ENCODE assay signal across 18 cellular contexts in genomic region chr7:11776083-11776482, GRCh38. TPM values are rescaled to one million over a fixed set of nuclear protein-coding genes. Genes with fewer than 3 reads are reported as not detected.
"Had no signal": no experiment of that assay in that cellular context is flagged by ENCODE, and none has a peak within 500 bp of the region (broad histone marks: within the 10 kb centered on the region; RNA-seq: fewer than 3 reads in every experiment).

No MANE protein-coding gene starts in this region.

- DNase-seq: activated B cell treated with CpG ODN at 0.5 μM for 24 hours; activated CD4-positive, alpha-beta T cell treated with anti-CD3 and anti-CD28 coated beads for 36 hours; activated CD4-positive, alpha-beta T cell treated with anti-CD3 and anti-CD28 coated beads, Interleukin-2, amount 50 U/mL, for 4 hours; activated CD8-positive, alpha-beta memory T cell treated with anti-CD3 and anti-CD28 coated beads for 24 hours; activated naive CD4-positive, alpha-beta T cell treated with Interleukin-2 at 50 U/mL for 16 hours; activated naive CD8-positive, alpha-beta T cell treated with anti-CD3 and anti-CD28 coated beads, Interleukin-2, amount 10 ng/mL, durations not matched to agents 7 days and 5 days; activated T-cell treated with anti-CD3 and anti-CD28 coated beads, Interleukin-2, amount 50 U/mL, for 48 hours; amniotic stem cell; effector memory CD4-positive, alpha-beta T cell; hippocampal formation; left ventricle myocardium inferior; naive thymus-derived CD8-positive, alpha-beta T cell; stimulated activated CD4-positive, alpha-beta T cell treated with anti-CD3 and anti-CD28 coated beads, Interleukin-12 subunit alpha, Interleukin-12 subunit beta, amount 100 ng/mL, for 4 hours; stimulated activated CD4-positive, alpha-beta T cell treated with anti-CD3 and anti-CD28 coated beads, Interleukin-1b, Interleukin-23, amount 100 ng/mL, for 48 hours; substantia nigra; thyroid gland had no signal

- H3K9me3 Mint-ChIP-seq: activated B cell treated with CpG ODN at 0.5 μM for 24 hours had no signal

- H3K4me1 Mint-ChIP-seq: activated B cell treated with CpG ODN at 0.5 μM for 24 hours; activated CD4-positive, alpha-beta T cell treated with anti-CD3 and anti-CD28 coated beads for 36 hours; activated naive CD8-positive, alpha-beta T cell treated with anti-CD3 and anti-CD28 coated beads, Interleukin-2, amount 10 ng/mL, durations not matched to agents 7 days and 5 days; central memory CD8-positive, alpha-beta T cell; naive thymus-derived CD8-positive, alpha-beta T cell had no signal

- H3K27me3 Mint-ChIP-seq: activated B cell treated with CpG ODN at 0.5 μM for 24 hours; activated CD4-positive, alpha-beta T cell treated with anti-CD3 and anti-CD28 coated beads for 36 hours; activated naive CD8-positive, alpha-beta T cell treated with anti-CD3 and anti-CD28 coated beads, Interleukin-2, amount 10 ng/mL, durations not matched to agents 7 days and 5 days; central memory CD8-positive, alpha-beta T cell; naive thymus-derived CD8-positive, alpha-beta T cell; stimulated activated naive CD8-positive, alpha-beta T cell treated with anti-CD3 and anti-CD28 coated beads, Interleukin-15, Interleukin-2, amounts not matched to agents 100 ng/mL and 50 ng/mL, for 24 hours had no signal

- H3K27ac Mint-ChIP-seq: activated B cell treated with CpG ODN at 0.5 μM for 24 hours; activated CD4-positive, alpha-beta T cell treated with anti-CD3 and anti-CD28 coated beads for 36 hours; activated naive CD8-positive, alpha-beta T cell treated with anti-CD3 and anti-CD28 coated beads, Interleukin-2, amount 10 ng/mL, durations not matched to agents 7 days and 5 days; naive thymus-derived CD8-positive, alpha-beta T cell; stimulated activated naive CD8-positive, alpha-beta T cell treated with anti-CD3 and anti-CD28 coated beads, Interleukin-15, Interleukin-2, amounts not matched to agents 100 ng/mL and 50 ng/mL, for 24 hours had no signal

- H3K4me3 Mint-ChIP-seq: activated B cell treated with CpG ODN at 0.5 μM for 24 hours; activated CD4-positive, alpha-beta T cell treated with anti-CD3 and anti-CD28 coated beads for 36 hours; activated naive CD8-positive, alpha-beta T cell treated with anti-CD3 and anti-CD28 coated beads, Interleukin-2, amount 10 ng/mL, durations not matched to agents 7 days and 5 days; central memory CD8-positive, alpha-beta T cell; naive thymus-derived CD8-positive, alpha-beta T cell; stimulated activated naive CD8-positive, alpha-beta T cell treated with anti-CD3 and anti-CD28 coated beads, Interleukin-15, Interleukin-2, amounts not matched to agents 100 ng/mL and 50 ng/mL, for 24 hours had no signal

- H3K36me3 Mint-ChIP-seq: activated naive CD8-positive, alpha-beta T cell treated with anti-CD3 and anti-CD28 coated beads, Interleukin-2, amount 10 ng/mL, durations not matched to agents 7 days and 5 days; naive thymus-derived CD8-positive, alpha-beta T cell had no signal

- ATAC-seq: activated CD4-positive, alpha-beta T cell treated with anti-CD3 and anti-CD28 coated beads for 36 hours; naive thymus-derived CD8-positive, alpha-beta T cell had no signal

RNA-seq across cellular contexts. Expression of gene THSD7A, which starts 55.9 kb away (rescaled TPM):
- total RNA-seq: activated B cell treated with CpG ODN at 0.5 μM for 24 hours; activated CD4-positive, alpha-beta T cell treated with anti-CD3 and anti-CD28 coated beads for 36 hours; activated naive CD8-positive, alpha-beta T cell treated with anti-CD3 and anti-CD28 coated beads, Interleukin-2, amount 10 ng/mL, durations not matched to agents 7 days and 5 days; naive thymus-derived CD8-positive, alpha-beta T cell had no signal
